Comparison of ENCODE assay signal across 1 cellular context in the genomic region with DNA sequence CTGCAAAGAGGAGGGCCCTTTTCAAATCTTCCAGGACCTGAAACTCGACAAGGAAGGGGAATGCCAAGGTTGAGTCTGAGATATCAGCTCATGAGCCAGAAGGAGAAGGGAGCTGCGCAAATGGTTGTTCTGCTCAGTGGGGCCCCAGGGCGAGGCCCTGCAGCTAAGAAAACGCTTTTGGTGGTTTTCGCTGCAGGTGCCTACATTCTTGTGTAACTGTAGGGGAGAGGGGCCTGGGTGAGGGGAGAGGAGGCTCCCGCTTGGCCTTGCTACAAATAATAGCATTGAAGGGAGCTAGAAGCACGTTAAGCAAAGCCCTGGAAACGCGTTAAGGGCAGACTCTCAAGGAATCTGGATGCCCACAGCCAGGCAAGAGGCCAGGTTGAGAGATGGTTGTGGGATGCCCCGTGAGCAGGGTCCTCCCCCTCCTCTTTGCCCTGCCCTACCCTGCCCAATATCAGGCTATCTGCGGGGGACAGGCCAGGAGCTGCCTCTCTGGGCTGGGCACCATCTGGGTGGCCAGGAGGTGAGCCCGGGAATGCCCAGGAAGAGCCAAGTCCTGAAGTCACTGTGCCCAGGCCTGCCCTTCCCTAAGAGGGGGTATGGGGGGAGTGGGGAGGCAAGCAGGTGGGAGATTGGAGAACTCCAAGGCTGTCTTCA.
TF ChIP-seq lines count a peak whose summit lies in the region.

No MANE protein-coding gene starts in this region.

TF ChIP-seq in H1, 55 proteins besides CTCF, POLR2A, EP300 and RAD21:
- TF ChIP-seq EZH2 (IDR thresholded peaks at IDR 0.05; ENCODE audit: low read depth, low read length, severe bottlenecking) (no peak), CREB1 (IDR thresholded peaks at IDR 0.05) (no peak), NRF1 (IDR thresholded peaks at IDR 0.05; ENCODE audit: low read depth, low read length) (no peak), TAF7 (optimal IDR thresholded peaks at IDR 0.05; ENCODE audit: borderline replicate concordance, low read depth, low read length) (no peak), JUN (IDR thresholded peaks at IDR 0.05; ENCODE audit: low read depth, low read length) (no peak), CHD2 (IDR thresholded peaks at IDR 0.05; ENCODE audit: low read length) (no peak), SIX5 (IDR thresholded peaks at IDR 0.05; ENCODE audit: low read depth, low read length) (no peak), CEBPB (IDR thresholded peaks at IDR 0.05; ENCODE audit: low read depth, low read length) (no peak), TAF1 (IDR thresholded peaks at IDR 0.05; ENCODE audit: low read depth, low read length) (no peak), ZNF274 (IDR thresholded peaks at IDR 0.05; ENCODE audit: borderline replicate concordance, extremely low read depth, low read length) (no peak), SUZ12 (IDR thresholded peaks at IDR 0.05; ENCODE audit: low read length) (no peak)
- TF ChIP-seq, protein P1, sequence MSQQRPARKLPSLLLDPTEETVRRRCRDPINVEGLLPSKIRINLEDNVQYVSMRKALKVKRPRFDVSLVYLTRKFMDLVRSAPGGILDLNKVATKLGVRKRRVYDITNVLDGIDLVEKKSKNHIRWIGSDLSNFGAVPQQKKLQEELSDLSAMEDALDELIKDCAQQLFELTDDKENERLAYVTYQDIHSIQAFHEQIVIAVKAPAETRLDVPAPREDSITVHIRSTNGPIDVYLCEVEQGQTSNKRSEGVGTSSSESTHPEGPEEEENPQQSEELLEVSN (IDR thresholded peaks at IDR 0.05) = no peak
